11 cellular contexts compared by ENCODE assay signal in genomic region chr1:240122639-240123604, GRCh38. TPM values are rescaled to one million over a fixed set of nuclear protein-coding genes. Genes with fewer than 3 reads are reported as not detected.
DNase-seq lines count a peak whose midpoint lies in the region; ATAC-seq and TF ChIP-seq lines count a peak whose summit lies in the region.
"Had no signal": no experiment of that assay in that cellular context is flagged by ENCODE, and none has a peak within 500 bp of the region (broad histone marks: within the 10 kb centered on the region; RNA-seq: fewer than 3 reads in every experiment).

No MANE protein-coding gene starts in this region.

- H3F3A ChIP-seq in MM.1S (ENCODE audit: insufficient read depth, low read length) = no peaks in the 10 kb centered on the region

- no peaks in the 10 kb centered on the region for H3K9me3 Mint-ChIP-seq in activated CD4-positive, alpha-beta T cell treated with anti-CD3 and anti-CD28 coated beads, Interleukin-2, amount 10 ng/mL, durations not matched to agents 24 days and 14 days
- H3K9me3 Mint-ChIP-seq in activated naive CD8-positive, alpha-beta T cell treated with anti-CD3 and anti-CD28 coated beads for 36 hours = peaks cover 2% of the 10 kb centered on the region

- TF ChIP-seq CTCF in upper lobe of right lung (IDR thresholded peaks at IDR 0.05) (no peak), MM.1S (IDR thresholded peaks at IDR 0.05; ENCODE audit: low read length) (no peak)

- H3K27ac ChIP-seq in upper lobe of right lung (no peak overlapping the region), MM.1S (ENCODE audit: low read length) (no peak overlapping the region)

- no peaks in the 10 kb centered on the region for H3K79me2 ChIP-seq in MM.1S (ENCODE audit: low read length)

- no peak overlapping the region for H3K4me3 Mint-ChIP-seq in activated CD4-positive, alpha-beta T cell treated with anti-CD3 and anti-CD28 coated beads, Interleukin-2, amount 10 ng/mL, durations not matched to agents 24 days and 14 days
- H3K4me3 Mint-ChIP-seq in activated naive CD8-positive, alpha-beta T cell treated with anti-CD3 and anti-CD28 coated beads for 36 hours = no peak overlapping the region

- H3K27ac Mint-ChIP-seq in activated CD4-positive, alpha-beta T cell treated with anti-CD3 and anti-CD28 coated beads, Interleukin-2, amount 10 ng/mL, durations not matched to agents 24 days and 14 days = no peak overlapping the region
- H3K27ac Mint-ChIP-seq in activated naive CD8-positive, alpha-beta T cell treated with anti-CD3 and anti-CD28 coated beads for 36 hours = no peak overlapping the region

- H3K9me2 ChIP-seq in MM.1S (replicated peaks; ENCODE audit: insufficient read depth, low read length) = no peaks in the 10 kb centered on the region

- H3K4me3 ChIP-seq in upper lobe of right lung (no peak overlapping the region), H7 (ENCODE audit: insufficient read depth, low read depth, low read length) (no peak overlapping the region), MM.1S (ENCODE audit: low read length) (no peak overlapping the region)
- H3K4me3 ChIP-seq: heart left ventricle had no signal

- H3K9me3 ChIP-seq in upper lobe of right lung (no peaks in the 10 kb centered on the region), MM.1S (replicated peaks; ENCODE audit: insufficient read depth, low read length) (no peaks in the 10 kb centered on the region)
- H3K9me3 ChIP-seq: heart left ventricle had no signal

- H3K27me3 ChIP-seq in upper lobe of right lung = no peaks in the 10 kb centered on the region
- no peaks in the 10 kb centered on the region for H3K27me3 ChIP-seq in H7 (ENCODE audit: control insufficient read depth, insufficient read depth, low read length)
- H3K27me3 ChIP-seq in MM.1S (replicated peaks; ENCODE audit: insufficient read depth, low read length) = peaks cover 15% of the 10 kb centered on the region; the same call in 1 of the 2 replicates
- H3K27me3 ChIP-seq: heart left ventricle had no signal

- H3K4me2 ChIP-seq in MM.1S (ENCODE audit: low read depth, low read length) = no peak overlapping the region

- H2AFZ ChIP-seq in MM.1S (ENCODE audit: low read length) = no peak overlapping the region

- no peaks in the 10 kb centered on the region for H4K20me1 ChIP-seq in MM.1S (ENCODE audit: insufficient read depth, low read length)

- H3K36me3 Mint-ChIP-seq in activated CD4-positive, alpha-beta T cell treated with anti-CD3 and anti-CD28 coated beads, Interleukin-2, amount 10 ng/mL, durations not matched to agents 24 days and 14 days (ENCODE audit: low read depth) = no peaks in the 10 kb centered on the region
- H3K36me3 Mint-ChIP-seq in activated naive CD8-positive, alpha-beta T cell treated with anti-CD3 and anti-CD28 coated beads for 36 hours = no peaks in the 10 kb centered on the region

- DNase-seq in activated CD4-positive, alpha-beta T cell treated with anti-CD3 and anti-CD28 coated beads, Interleukin-2, amount 50 U/mL, for 1 hour = peak; percentile 1
- DNase-seq in activated CD4-positive, alpha-beta T cell treated with anti-CD3 and anti-CD28 coated beads, Interleukin-2, amount 10 ng/mL, durations not matched to agents 24 days and 14 days = no peak
- DNase-seq in astrocyte of the hippocampus (ENCODE audit: low read depth, low spot score) (peak; percentile 83), medulla oblongata (ENCODE audit: extremely low spot score) (peak; percentile 78), upper lobe of right lung (peak; percentile 72), H7 (no peak), MM.1S (no peak)
- DNase-seq in activated naive CD8-positive, alpha-beta T cell treated with anti-CD3 and anti-CD28 coated beads for 36 hours = no peak
- DNase-seq: activated gamma-delta T cell treated with Interleukin-2 at 50 U/mL for 16 hours, heart left ventricle, T-helper 2 cell had no signal

- peak; percentile 96 for ATAC-seq in upper lobe of right lung
- ATAC-seq: heart left ventricle had no signal

- intact Hi-C loops in activated CD4-positive, alpha-beta T cell treated with anti-CD3 and anti-CD28 coated beads, Interleukin-2, amount 10 ng/mL, durations not matched to agents 24 days and 14 days (cut with micrococcal nuclease) = no loop called here
- intact Hi-C loops in upper lobe of right lung (cut with DNase I) = no loop called here

- no peaks in the 10 kb centered on the region for H3K27me3 Mint-ChIP-seq in activated CD4-positive, alpha-beta T cell treated with anti-CD3 and anti-CD28 coated beads, Interleukin-2, amount 10 ng/mL, durations not matched to agents 24 days and 14 days
- peaks cover 3% of the 10 kb centered on the region for H3K27me3 Mint-ChIP-seq in activated naive CD8-positive, alpha-beta T cell treated with anti-CD3 and anti-CD28 coated beads for 36 hours

- H3K4me1 Mint-ChIP-seq in activated CD4-positive, alpha-beta T cell treated with anti-CD3 and anti-CD28 coated beads, Interleukin-2, amount 10 ng/mL, durations not matched to agents 24 days and 14 days = no peaks in the 10 kb centered on the region
- H3K4me1 Mint-ChIP-seq in activated naive CD8-positive, alpha-beta T cell treated with anti-CD3 and anti-CD28 coated beads for 36 hours = no peaks in the 10 kb centered on the region

- H3K4me1 ChIP-seq in upper lobe of right lung = no peaks in the 10 kb centered on the region
- no peaks in the 10 kb centered on the region for H3K4me1 ChIP-seq in MM.1S (ENCODE audit: low read length)
- H3K4me1 ChIP-seq: heart left ventricle had no signal

- no peaks in the 10 kb centered on the region for H3K36me3 ChIP-seq in upper lobe of right lung
- H3K36me3 ChIP-seq in H7 (replicated peaks; ENCODE audit: control insufficient read depth, insufficient read depth, low read length) = no peaks in the 10 kb centered on the region
- no peaks in the 10 kb centered on the region for H3K36me3 ChIP-seq in MM.1S (replicated peaks; ENCODE audit: insufficient read depth, low read length)
- H3K36me3 ChIP-seq: heart left ventricle had no signal

- H3K9ac ChIP-seq in MM.1S (ENCODE audit: low read length) = no peak overlapping the region

RNA-seq across cellular contexts. Expression of gene FMN2, which starts 31.2 kb away (rescaled TPM):
- total RNA-seq in activated CD4-positive, alpha-beta T cell treated with anti-CD3 and anti-CD28 coated beads, Interleukin-2, amount 10 ng/mL, durations not matched to agents 24 days and 14 days = not detected in 2 replicates
- total RNA-seq in upper lobe of right lung = 0.52 TPM
- total RNA-seq in activated naive CD8-positive, alpha-beta T cell treated with anti-CD3 and anti-CD28 coated beads for 36 hours = not detected
- total RNA-seq in H7 (2014; rRNA removed; shearing (Covaris generic)) = 0.59 and 0.83 TPM in 2 replicates

Comparison
In these comparisons a context has a peak if more than half of its experiments do, and no peak if none do; other contexts are left out.
1. DNase-seq: peak in activated CD4-positive, alpha-beta T cell treated with anti-CD3 and anti-CD28 coated beads, Interleukin-2, amount 50 U/mL, for 1 hour (single experiment), astrocyte of the hippocampus (single experiment), medulla oblongata (single experiment) and upper lobe of right lung (single experiment); none in activated CD4-positive, alpha-beta T cell treated with anti-CD3 and anti-CD28 coated beads, Interleukin-2, amount 10 ng/mL, durations not matched to agents 24 days and 14 days (single experiment), activated naive CD8-positive, alpha-beta T cell treated with anti-CD3 and anti-CD28 coated beads for 36 hours (single experiment), H7 (single experiment) and MM.1S (single experiment).